1 cellular context compared by ENCODE assay signal in genomic region chr2:55106148-55106547, GRCh38.
TF ChIP-seq lines count a peak whose summit lies in the region.

No MANE protein-coding gene starts in this region.

TF ChIP-seq in SK-N-SH treated with all-trans-retinoic acid at 6 μM for 48 hours, 23 proteins besides CTCF, POLR2A, EP300 and RAD21 (continued from another document):
- TF ChIP-seq TSHZ2 (CRISPR knock-in tag; IDR thresholded peaks at IDR 0.05), result no peak
TF ChIP-seq in SK-N-SH treated with all-trans-retinoic acid at 6 μM for 48 hours: peak in this region for 0.
